Comparison of ENCODE assay signal across 6 cellular contexts in the genomic region with DNA sequence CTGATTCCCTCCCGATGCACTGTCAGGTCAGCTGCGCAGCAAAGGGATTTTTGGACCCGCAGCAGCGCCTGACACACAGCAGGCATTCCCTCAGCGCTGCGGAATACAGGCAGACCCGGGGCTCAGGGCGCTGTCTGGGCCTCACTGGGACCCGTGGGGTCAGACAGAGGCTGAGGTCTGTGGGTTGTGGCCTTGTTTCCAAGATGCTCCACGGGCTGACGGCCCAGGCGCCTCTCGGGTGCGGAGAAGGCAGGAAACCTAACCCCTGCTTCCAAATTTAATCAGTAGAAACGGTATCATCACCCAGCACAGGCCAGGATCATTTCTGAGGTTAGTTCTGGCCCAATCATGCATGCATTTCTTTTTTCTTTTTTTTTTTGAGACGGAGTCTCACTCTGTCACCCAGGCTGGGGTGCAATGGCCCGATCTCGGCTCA. TPM values are rescaled to one million over a fixed set of nuclear protein-coding genes. Genes with fewer than 3 reads are reported as not detected.
DNase-seq lines count a peak whose midpoint lies in the region; ATAC-seq and TF ChIP-seq lines count a peak whose summit lies in the region.

No MANE protein-coding gene starts in this region.

- DNase-seq in SJCRH30: no peak
- DNase-seq in HuH-7 (ENCODE audit: low spot score): no peak
- no peak for DNase-seq in epidermal melanocyte (ENCODE audit: insufficient read length, low spot score)

- peaks cover 3% of the 10 kb centered on the region; the same call in 1 of the 2 replicates for H3K9me3 ChIP-seq in SJCRH30 (replicated peaks)
- H3K9me3 ChIP-seq in iPS-18a (ENCODE audit: control insufficient read depth, low read depth, low read length): no peaks in the 10 kb centered on the region

- no peak for TF ChIP-seq CTCF in 22Rv1 (IDR thresholded peaks at IDR 0.05)

- H3K4me3 ChIP-seq in SJCRH30 (peak overlapping the region; percentile 54), iPS-18a (ENCODE audit: low read length) (peak overlapping the region; percentile 42)

- H3K36me3 ChIP-seq in SJCRH30 (no peaks in the 10 kb centered on the region), iPS-18a (ENCODE audit: control insufficient read depth, low read depth, low read length) (no peaks in the 10 kb centered on the region)

- no peaks in the 10 kb centered on the region for H3K27me3 ChIP-seq in SJCRH30
- H3K27me3 ChIP-seq in iPS-18a (ENCODE audit: control insufficient read depth, insufficient read depth, low read length): peaks cover 5% of the 10 kb centered on the region

- no peak for ATAC-seq in GM19397 (IDR thresholded peaks at IDR 0.05; ENCODE audit: unreplicated experiment)

- H3K27ac ChIP-seq in 22Rv1 (peak overlapping the region; percentile 87), SJCRH30 (no peak overlapping the region), iPS-18a (ENCODE audit: low read length) (no peak overlapping the region)

- H3K9ac ChIP-seq in iPS-18a (ENCODE audit: low read length): no peak overlapping the region

- H3K4me1 ChIP-seq in SJCRH30 (no peaks in the 10 kb centered on the region), iPS-18a (ENCODE audit: control insufficient read depth, low read depth, low read length) (no peaks in the 10 kb centered on the region)

RNA-seq across cellular contexts. Expression of a gene that starts 0.7 kb away (rescaled TPM):
- 37.6 and 38.8 TPM in 2 replicates for total RNA-seq in SJCRH30 (2014; rRNA removed; shearing (Covaris generic))

RNA-seq across cellular contexts. Expression of a gene that starts 12.5 kb away (rescaled TPM):
- total RNA-seq in SJCRH30 (2014; rRNA removed; shearing (Covaris generic)): 6.5 and 8.0 TPM in 2 replicates

RNA-seq across cellular contexts. Expression of a gene that starts 24.0 kb away (rescaled TPM):
- not detected in 2 replicates for total RNA-seq in SJCRH30 (2014; rRNA removed; shearing (Covaris generic))

RNA-seq across cellular contexts. Expression of a gene that starts 30.4 kb away (rescaled TPM):
- total RNA-seq in SJCRH30 (2014; rRNA removed; shearing (Covaris generic)): 27.0 and 29.6 TPM in 2 replicates

RNA-seq across cellular contexts. Expression of a gene that starts 31.6 kb away (rescaled TPM):
- total RNA-seq in SJCRH30 (2014; rRNA removed; shearing (Covaris generic)): not detected in 2 replicates
